Comparison of ENCODE assay signal across 1 cellular context in genomic region chr2:38742797-38743559, GRCh38.
A peak's percentile ranks its signal among the peaks of the same experiment; 100 is the strongest.
TF ChIP-seq lines count a peak whose summit lies in the region.

No MANE protein-coding gene starts in this region.

TF ChIP-seq in WTC11, 78 proteins besides CTCF, POLR2A, EP300 and RAD21 (continued from another document):
- TF ChIP-seq E2F4 (CRISPR knock-in tag; IDR thresholded peaks at IDR 0.05; ENCODE audit: borderline replicate concordance, low read depth) (no peak), ATF6 (CRISPR knock-in tag; IDR thresholded peaks at IDR 0.05) (no peak), PRRX2 (CRISPR knock-in tag; IDR thresholded peaks at IDR 0.05) (peak; percentile 41; the same call in 1 of the 2 replicates)
